1 cellular context compared by ENCODE assay signal in genomic region chr1:8407652-8408051, GRCh38.
TF ChIP-seq lines count a peak whose summit lies in the region.

No MANE protein-coding gene starts in this region.

TF ChIP-seq in liver, 16 proteins besides CTCF, POLR2A, EP300 and RAD21 (continued from another document):
- TF ChIP-seq REST (IDR thresholded peaks at IDR 0.05) = no peak
- no peak for TF ChIP-seq RXRA (IDR thresholded peaks at IDR 0.05)
- TF ChIP-seq EGR1 (IDR thresholded peaks at IDR 0.05; ENCODE audit: low read depth in 2 of 2) = no peak
- no peak for TF ChIP-seq HNF4A (conservative IDR thresholded peaks at IDR 0.05)
- no peak for TF ChIP-seq TAF1 (conservative IDR thresholded peaks at IDR 0.05)
